8 cellular contexts compared by ENCODE assay signal in the genomic region with DNA sequence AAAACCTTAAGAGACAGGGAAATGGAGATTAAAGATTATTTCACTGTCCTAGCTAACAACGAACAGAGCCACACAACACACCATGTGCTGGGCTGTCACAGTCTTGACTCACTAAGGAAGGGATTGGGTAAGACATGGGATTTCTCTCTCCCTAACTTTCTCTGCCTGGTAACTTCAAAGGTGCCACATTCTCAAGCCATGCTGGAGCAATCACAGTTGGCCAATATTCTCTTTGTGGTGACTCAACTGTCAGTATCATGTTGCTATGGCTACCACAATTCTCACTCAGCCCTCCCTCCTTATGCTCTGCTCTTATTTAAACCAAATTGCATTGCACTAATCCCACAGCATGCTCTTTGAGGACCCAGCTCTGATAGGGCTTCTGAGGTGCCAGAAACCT.
DNase-seq lines count a peak whose midpoint lies in the region; ATAC-seq and TF ChIP-seq lines count a peak whose summit lies in the region.

No MANE protein-coding gene starts in this region.

- 27 to 30% methylated on average over 1 of the region's 1 CpG for WGBS in esophagus squamous epithelium, 2 donors

- POLR2A ChIA-PET in CD4-positive, alpha-beta memory T cell (lab: Charles Lee; ENCODE audit: partially characterized antibody), result interaction anchor here (0.7 to 3.6 kb wide), 13 partner anchors 8 to 174 kb away, joined by 3 to 27 read pairs (median 6); a partner anchor contains a TSS
- POLR2A ChIA-PET in activated CD8-positive, alpha-beta T cell treated with anti-CD3 and anti-CD28 coated beads, Interleukin-2, amount 10 ng/mL, durations not matched to agents 7 days and 5 days (lab: Charles Lee), result interaction anchor here (0.8 to 1.3 kb wide), 5 partner anchors 14 to 50 kb away, joined by 3 to 5 read pairs (median 3); no protein-coding TSS in a partner anchor

- no peaks in the 10 kb centered on the region for H3K9me3 ChIP-seq in CD4-positive, alpha-beta memory T cell (ENCODE audit: control insufficient read depth in 1 of 2, low read length in 2 of 2)
- H3K9me3 ChIP-seq in esophagus squamous epithelium, result no peaks in the 10 kb centered on the region

- TF ChIP-seq POLR2A in esophagus squamous epithelium (IDR thresholded peaks at IDR 0.05), result no peak

- H3K27ac Mint-ChIP-seq in CD4-positive, alpha-beta memory T cell, result peak overlapping the region; percentile 71 to 94 (median 86)
- peak overlapping the region; percentile 90 for H3K27ac Mint-ChIP-seq in activated CD8-positive, alpha-beta T cell treated with anti-CD3 and anti-CD28 coated beads, Interleukin-2, amount 10 ng/mL, durations not matched to agents 7 days and 5 days

- no peaks in the 10 kb centered on the region for H3K27me3 ChIP-seq in CD4-positive, alpha-beta memory T cell (ENCODE audit: insufficient read depth, low read length)
- H3K27me3 ChIP-seq in esophagus squamous epithelium, result no peaks in the 10 kb centered on the region

- H3K9me3 Mint-ChIP-seq in CD4-positive, alpha-beta memory T cell, result peaks cover 0 to 3% (median 0%) of the 10 kb centered on the region in 8 donors
- H3K9me3 Mint-ChIP-seq in activated CD8-positive, alpha-beta T cell treated with anti-CD3 and anti-CD28 coated beads, Interleukin-2, amount 10 ng/mL, durations not matched to agents 7 days and 5 days (ENCODE audit: insufficient read depth), result no peaks in the 10 kb centered on the region

- H3K36me3 Mint-ChIP-seq in CD4-positive, alpha-beta memory T cell, result peaks cover 38 to 64% of the 10 kb centered on the region in 2 donors
- H3K36me3 Mint-ChIP-seq in activated CD8-positive, alpha-beta T cell treated with anti-CD3 and anti-CD28 coated beads, Interleukin-2, amount 10 ng/mL, durations not matched to agents 7 days and 5 days (ENCODE audit: low read depth), result peaks cover 80% of the 10 kb centered on the region

- DNase-seq in CD4-positive, alpha-beta memory T cell, result peak; percentile 22 to 60 (median 28)
- peak; percentile 42 for DNase-seq in activated CD8-positive, alpha-beta T cell treated with anti-CD3 and anti-CD28 coated beads, Interleukin-2, amount 10 ng/mL, durations not matched to agents 7 days and 5 days
- DNase-seq in iris pigment epithelial cell (ENCODE audit: low read depth) (peak; percentile 96), esophagus squamous epithelium (lab: John Stamatoyannopoulos, UW) (no peak)
- DNase-seq in activated CD4-positive, alpha-beta T cell treated with anti-CD3 and anti-CD28 coated beads, Interleukin-2, amount 50 U/mL, for 4 hours, result no peak

- peaks cover 11% of the 10 kb centered on the region for H3K36me3 ChIP-seq in CD4-positive, alpha-beta memory T cell (ENCODE audit: insufficient read depth, low read length)
- H3K36me3 ChIP-seq in esophagus squamous epithelium, result peaks cover 0 to 20% (median 0%) of the 10 kb centered on the region in 3 donors

- CTCF ChIA-PET in CD4-positive, alpha-beta memory T cell (lab: Charles Lee; ENCODE audit: partially characterized antibody), result interaction anchor here (0.8 to 3.6 kb wide), 7 partner anchors 19 to 173 kb away, joined by 3 to 27 read pairs (median 6); a partner anchor contains a TSS
- CTCF ChIA-PET in activated CD8-positive, alpha-beta T cell treated with anti-CD3 and anti-CD28 coated beads, Interleukin-2, amount 10 ng/mL, durations not matched to agents 7 days and 5 days (lab: Charles Lee), result interaction anchor here (0.9 to 2.8 kb wide), 12 partner anchors 14 to 214 kb away, joined by 3 to 14 read pairs (median 4); no protein-coding TSS in a partner anchor

- H3K27ac ChIP-seq in CD4-positive, alpha-beta memory T cell (ENCODE audit: low read depth, low read length), result peak overlapping the region; percentile 23
- peak overlapping the region in 2 of 4 donors; percentile 51 to 69 for H3K27ac ChIP-seq in esophagus squamous epithelium

- H3K27me3 Mint-ChIP-seq in CD4-positive, alpha-beta memory T cell, result no peaks in the 10 kb centered on the region
- no peaks in the 10 kb centered on the region for H3K27me3 Mint-ChIP-seq in activated CD8-positive, alpha-beta T cell treated with anti-CD3 and anti-CD28 coated beads, Interleukin-2, amount 10 ng/mL, durations not matched to agents 7 days and 5 days (ENCODE audit: low read depth)

- TF ChIP-seq CTCF in esophagus squamous epithelium (IDR thresholded peaks at IDR 0.05), result no peak

- H3K4me1 ChIP-seq in CD4-positive, alpha-beta memory T cell (ENCODE audit: insufficient read depth, low read length), result peaks cover 48% of the 10 kb centered on the region
- H3K4me1 ChIP-seq in esophagus squamous epithelium, result peaks cover 5 to 21% (median 6%) of the 10 kb centered on the region in 3 donors

- ATAC-seq in HG03060 (IDR thresholded peaks at IDR 0.05; ENCODE audit: low read depth, unreplicated experiment), result peak; percentile 49
- ATAC-seq in activated CD8-positive, alpha-beta T cell treated with anti-CD3 and anti-CD28 coated beads, Interleukin-2, amount 10 ng/mL, durations not matched to agents 7 days and 5 days, result peak; percentile 41
- ATAC-seq in HG03108 (IDR thresholded peaks at IDR 0.05; ENCODE audit: unreplicated experiment), result no peak
- no peak for ATAC-seq in HG02642 (IDR thresholded peaks at IDR 0.05; ENCODE audit: poor library complexity, unreplicated experiment)

- peaks cover 44 to 81% (median 63%) of the 10 kb centered on the region in 4 donors for H3K4me1 Mint-ChIP-seq in CD4-positive, alpha-beta memory T cell
- H3K4me1 Mint-ChIP-seq in activated CD8-positive, alpha-beta T cell treated with anti-CD3 and anti-CD28 coated beads, Interleukin-2, amount 10 ng/mL, durations not matched to agents 7 days and 5 days (ENCODE audit: low read depth), result peaks cover 56% of the 10 kb centered on the region

- H3K4me3 ChIP-seq in CD4-positive, alpha-beta memory T cell (ENCODE audit: low read length in 2 of 2), result no peak overlapping the region
- H3K4me3 ChIP-seq in esophagus squamous epithelium, result no peak overlapping the region

- intact Hi-C loops in CD4-positive, alpha-beta memory T cell (cut with micrococcal nuclease), result loop anchor here (1.0 to 2.0 kb wide), 2 partner anchors 27 to 174 kb away; a partner anchor contains a TSS
- intact Hi-C loops in esophagus squamous epithelium (cut with DNase I), result no loop called here

- H3K4me3 Mint-ChIP-seq in CD4-positive, alpha-beta memory T cell, result peak overlapping the region in 4 of 8 donors; percentile 58 to 71 (median 62)
- H3K4me3 Mint-ChIP-seq in activated CD8-positive, alpha-beta T cell treated with anti-CD3 and anti-CD28 coated beads, Interleukin-2, amount 10 ng/mL, durations not matched to agents 7 days and 5 days, result peak overlapping the region; percentile 10

Comparison
In these comparisons a context has a peak if more than half of its experiments do, and no peak if none do; other contexts are left out.
1. DNase-seq: peak in CD4-positive, alpha-beta memory T cell (5 of 5), activated CD8-positive, alpha-beta T cell treated with anti-CD3 and anti-CD28 coated beads, Interleukin-2, amount 10 ng/mL, durations not matched to agents 7 days and 5 days (single experiment) and iris pigment epithelial cell (single experiment); none in esophagus squamous epithelium (single experiment) and activated CD4-positive, alpha-beta T cell treated with anti-CD3 and anti-CD28 coated beads, Interleukin-2, amount 50 U/mL, for 4 hours (0 of 2).
2. ATAC-seq: peak in HG03060 (single experiment) and activated CD8-positive, alpha-beta T cell treated with anti-CD3 and anti-CD28 coated beads, Interleukin-2, amount 10 ng/mL, durations not matched to agents 7 days and 5 days (single experiment); none in HG03108 (single experiment) and HG02642 (single experiment).